Comparison of ENCODE assay signal across 1 cellular context in the genomic region with DNA sequence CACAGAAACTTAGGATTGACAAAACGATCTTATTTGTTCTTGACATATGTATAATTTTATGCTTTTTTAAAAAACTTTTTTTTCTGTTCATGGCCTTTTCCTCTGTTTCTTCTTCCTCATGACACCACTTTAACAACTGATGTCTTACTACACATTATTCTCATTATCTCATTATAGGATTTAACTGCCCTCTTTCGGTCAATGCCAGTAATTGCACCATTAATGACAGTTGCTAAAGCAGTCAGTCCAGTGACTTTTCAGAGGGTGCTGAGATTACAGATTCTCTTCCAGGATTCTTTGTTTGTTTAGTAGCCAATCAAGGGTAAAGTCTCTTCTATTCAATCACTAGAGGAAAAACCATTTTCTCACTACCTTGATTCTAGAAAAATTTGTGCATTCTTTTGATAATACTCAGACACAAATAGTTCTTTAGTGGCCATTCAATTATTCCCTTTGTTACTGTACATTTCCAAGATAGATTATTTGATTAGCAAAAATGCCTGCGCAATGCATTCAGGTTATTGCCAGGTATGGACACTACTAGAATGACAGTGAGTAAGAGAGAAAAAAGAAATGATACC.
TF ChIP-seq lines count a peak whose summit lies in the region.

No MANE protein-coding gene starts in this region.

TF ChIP-seq in IMR-90, 13 proteins besides CTCF, POLR2A, EP300 and RAD21:
- TF ChIP-seq BHLHE40 (IDR thresholded peaks at IDR 0.05; ENCODE audit: low read depth, low read length) (no peak), SMC3 (IDR thresholded peaks at IDR 0.05; ENCODE audit: low read depth, low read length) (peak; percentile 61)
- TF ChIP-seq, protein P1, sequence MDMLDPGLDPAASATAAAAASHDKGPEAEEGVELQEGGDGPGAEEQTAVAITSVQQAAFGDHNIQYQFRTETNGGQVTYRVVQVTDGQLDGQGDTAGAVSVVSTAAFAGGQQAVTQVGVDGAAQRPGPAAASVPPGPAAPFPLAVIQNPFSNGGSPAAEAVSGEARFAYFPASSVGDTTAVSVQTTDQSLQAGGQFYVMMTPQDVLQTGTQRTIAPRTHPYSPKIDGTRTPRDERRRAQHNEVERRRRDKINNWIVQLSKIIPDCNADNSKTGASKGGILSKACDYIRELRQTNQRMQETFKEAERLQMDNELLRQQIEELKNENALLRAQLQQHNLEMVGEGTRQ (IDR thresholded peaks at IDR 0.05; ENCODE audit: low read depth, low read length): no peak
